In the genomic region with DNA sequence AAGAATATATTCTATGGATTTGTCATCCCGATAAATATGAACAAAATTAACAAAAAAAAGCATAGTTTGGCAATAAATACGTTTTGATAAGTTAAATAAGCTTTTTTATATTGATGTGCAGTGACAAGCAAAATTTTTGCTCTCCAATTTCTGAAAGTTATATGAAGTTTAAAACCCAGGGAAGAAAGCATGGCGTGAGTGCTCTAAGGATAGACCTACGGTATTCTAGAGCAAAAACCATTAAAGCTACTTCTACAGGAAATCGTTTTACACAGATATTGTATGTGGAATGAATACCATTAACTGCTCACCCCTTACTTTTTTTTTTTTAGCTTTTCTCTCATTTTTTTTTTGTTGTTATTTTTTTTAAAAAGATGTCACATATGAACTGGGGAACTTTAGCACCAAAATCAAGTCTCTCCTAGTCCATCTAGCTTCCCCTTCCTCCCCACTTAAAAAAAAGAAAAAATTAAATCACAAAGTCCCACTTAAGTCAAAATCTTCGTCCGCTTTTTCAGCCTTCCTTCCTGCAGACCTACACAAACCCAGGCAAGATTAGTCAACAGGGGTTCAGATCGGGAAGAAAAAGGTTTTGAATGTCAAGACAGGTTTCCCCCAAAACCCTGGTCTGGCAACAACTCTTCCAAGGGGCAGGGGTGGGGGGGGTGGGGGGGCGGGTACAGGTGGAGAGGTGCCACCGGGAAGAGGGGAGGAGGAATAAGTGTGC, we compare ENCODE assay signal across 8 cellular contexts.
DNase-seq lines count a peak whose midpoint lies in the region; ATAC-seq lines count a peak whose summit lies in the region.

No MANE protein-coding gene starts in this region.

- peaks cover 58% of the 10 kb centered on the region for H3K36me3 Mint-ChIP-seq in activated naive CD8-positive, alpha-beta T cell treated with anti-CD3 and anti-CD28 coated beads, Interleukin-2, amount 50 U/mL, for 24 hours (ENCODE audit: low read depth)

- DNase-seq in NOMO-1 treated with DMSO at 0.1 percent for 48 hours (lab: John Stamatoyannopoulos, UW; ENCODE audit: unreplicated experiment) (peak; percentile 58), NOMO-1 treated with dmso at 0.1 percent for 144 hours (lab: John Stamatoyannopoulos, UW; ENCODE audit: unreplicated experiment) (no peak), NCI-H2227 treated with DMSO at 0.1 percent for 48 hours (lab: John Stamatoyannopoulos, UW) (no peak), GM19238 (ENCODE audit: insufficient read length, low spot score) (no peak)
- DNase-seq in activated naive CD8-positive, alpha-beta T cell treated with anti-CD3 and anti-CD28 coated beads, Interleukin-2, amount 50 U/mL, for 24 hours: no peak

- H3K27me3 ChIP-seq in layer of hippocampus (ENCODE audit: control insufficient read depth, insufficient read depth, low read length) (no peaks in the 10 kb centered on the region), stomach smooth muscle (ENCODE audit: control insufficient read depth in 1 of 2, insufficient read depth in 2 of 2, low read length in 2 of 2) (no peaks in the 10 kb centered on the region)

- peaks cover 41 to 48% of the 10 kb centered on the region in 2 donors for H3K36me3 ChIP-seq in stomach smooth muscle (ENCODE audit: control insufficient read depth in 2 of 2, insufficient read depth in 2 of 2, low read length in 2 of 2)

- H3K27me3 Mint-ChIP-seq in activated naive CD8-positive, alpha-beta T cell treated with anti-CD3 and anti-CD28 coated beads, Interleukin-2, amount 50 U/mL, for 24 hours: peaks cover 2% of the 10 kb centered on the region

- H3K9me3 Mint-ChIP-seq in activated naive CD8-positive, alpha-beta T cell treated with anti-CD3 and anti-CD28 coated beads, Interleukin-2, amount 50 U/mL, for 24 hours: no peaks in the 10 kb centered on the region

- no peak for ATAC-seq in activated naive CD8-positive, alpha-beta T cell treated with anti-CD3 and anti-CD28 coated beads, Interleukin-2, amount 50 U/mL, for 24 hours
- ATAC-seq in HG02571 (IDR thresholded peaks at IDR 0.05; ENCODE audit: unreplicated experiment): no peak

- peak overlapping the region; percentile 51 to 96 for H3K9ac ChIP-seq in stomach smooth muscle (ENCODE audit: low read length in 2 of 2)

- no peaks in the 10 kb centered on the region for H3K9me3 ChIP-seq in stomach smooth muscle (ENCODE audit: control insufficient read depth in 2 of 2, low read length in 2 of 2)

- peaks cover 40% of the 10 kb centered on the region for H3K4me1 ChIP-seq in stomach smooth muscle (ENCODE audit: control insufficient read depth, insufficient read depth, low read length)

- H3K4me1 Mint-ChIP-seq in activated naive CD8-positive, alpha-beta T cell treated with anti-CD3 and anti-CD28 coated beads, Interleukin-2, amount 50 U/mL, for 24 hours: peaks cover 60% of the 10 kb centered on the region

- H3K4me3 Mint-ChIP-seq in activated naive CD8-positive, alpha-beta T cell treated with anti-CD3 and anti-CD28 coated beads, Interleukin-2, amount 50 U/mL, for 24 hours: peak overlapping the region; percentile 92

- H3K27ac Mint-ChIP-seq in activated naive CD8-positive, alpha-beta T cell treated with anti-CD3 and anti-CD28 coated beads, Interleukin-2, amount 50 U/mL, for 24 hours: peak overlapping the region; percentile 99

- H3K27ac ChIP-seq in layer of hippocampus (ENCODE audit: low read depth, low read length): peak overlapping the region; percentile 98
- no peak overlapping the region for H3K27ac ChIP-seq in stomach smooth muscle (ENCODE audit: low read length)

- H3K4me3 ChIP-seq in stomach smooth muscle (ENCODE audit: low read length in 2 of 2): peak overlapping the region; percentile 95 to 100
